ENCODE assay signal across 8 cellular contexts in genomic region chr11:67629386-67630229, GRCh38.
DNase-seq lines count a peak whose midpoint lies in the region; ATAC-seq and TF ChIP-seq lines count a peak whose summit lies in the region.

NUDT8 (minus strand) TSS chr11:67629937; CDS start chr11:67629911, 26 bp downstream.

- DNase-seq in NCI-H2081 (lab: John Stamatoyannopoulos, UW) (peak; percentile 67 to 73), NCI-H2081 treated with DMSO at 0.1 percent for 48 hours (lab: John Stamatoyannopoulos, UW) (no peak), NCI-H146 treated with DMSO at 0.1 percent for 48 hours (lab: John Stamatoyannopoulos, UW; ENCODE audit: unreplicated experiment) (peak; percentile 38), cardiac fibroblast (ENCODE audit: low read depth in 2 of 2) (peak; percentile 82 to 85), iris pigment epithelial cell (ENCODE audit: low read depth) (peak; percentile 74)
- DNase-seq in stimulated activated CD4-positive, alpha-beta T cell treated with anti-CD3 and anti-CD28 coated beads, Interleukin-12 subunit alpha, Interleukin-12 subunit beta, amount 100 ng/mL, for 24 hours (ENCODE audit: low read depth in 2 of 2) = peak; percentile 70 to 86

- TF ChIP-seq CTCF in WI38 (IDR thresholded peaks at IDR 0.05; ENCODE audit: low read depth, low read length) (no peak; the same call in 1 of the 2 replicates), cardiac fibroblast (IDR thresholded peaks at IDR 0.05; ENCODE audit: low read depth, low read length) (peak; percentile 83)

- H3K4me3 ChIP-seq in WI38 (ENCODE audit: low read depth, low read length) (peak within 1 kb of the TSS; percentile 72), cardiac fibroblast (replicated peaks in 1 of 2; ENCODE audit: low read depth in 2 of 2, low read length in 2 of 2) (peak within 1 kb of the TSS; percentile 70 to 71)

- peak; percentile 47 for ATAC-seq in HG02798 (IDR thresholded peaks at IDR 0.05; ENCODE audit: poor library complexity, unreplicated experiment)
